In the genomic region with DNA sequence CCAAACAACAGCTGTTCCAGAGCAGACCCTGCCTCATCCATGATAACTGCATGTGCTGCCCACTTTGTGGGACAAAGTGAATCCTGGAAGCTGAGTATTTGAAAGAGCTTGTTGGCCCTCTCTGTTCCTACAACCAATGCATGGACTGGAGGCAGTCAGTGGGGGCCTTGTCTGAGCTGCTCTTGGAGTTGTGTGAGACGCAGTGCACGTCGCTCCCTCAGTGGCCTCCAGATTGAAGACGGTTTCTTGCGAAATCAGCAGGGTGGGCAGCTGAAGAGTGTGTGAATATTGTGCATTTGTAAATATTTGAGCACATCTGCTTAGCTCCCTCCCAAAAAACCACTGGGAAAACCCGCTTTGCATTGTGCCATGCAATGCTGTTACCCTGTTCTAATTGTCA, we compare ENCODE assay signal across 22 cellular contexts.
"Had no signal": no experiment of that assay in that cellular context is flagged by ENCODE, and none has a peak within 500 bp of the region (broad histone marks: within the 10 kb centered on the region; RNA-seq: fewer than 3 reads in every experiment).

No MANE protein-coding gene starts in this region.

- DNase-seq: activated CD4-positive, alpha-beta T cell treated with anti-CD3 and anti-CD28 coated beads, Interleukin-2, amount 10 ng/mL, durations not matched to agents 24 days and 14 days; activated CD4-positive, alpha-beta T cell treated with anti-CD3 and anti-CD28 coated beads, Interleukin-2, amount 50 U/mL, for 48 hours; activated CD4-positive, CD25-positive, alpha-beta regulatory T cell treated with anti-CD3 and anti-CD28 coated beads, Interleukin-2, amount 50 U/mL, for 72 hours; activated CD8-positive, alpha-beta memory T cell treated with anti-CD3 and anti-CD28 coated beads, Interleukin-2, amount 10 ng/mL, durations not matched to agents 7 days and 5 days; activated effector memory CD4-positive, alpha-beta T cell treated with Interleukin-2 at 50 U/mL for 16 hours; activated naive CD4-positive, alpha-beta T cell; activated T-cell treated with anti-CD3 and anti-CD28 coated beads, Interleukin-2, amount 50 U/mL, for 24 hours; amniotic stem cell; body of pancreas; KG1; NCI-H1092; NCI-H1417; NCI-H1694; NCI-H2029 treated with DMSO at 0.1 percent for 48 hours; NCI-H510A treated with DMSO at 0.1 percent for 48 hours; NCI-H69; PC-3; SHP77 had no signal

- H3K27me3 ChIP-seq: ascending aorta, body of pancreas, SJSA1 had no signal

- H3K4me1 ChIP-seq: ascending aorta, body of pancreas, SJSA1 had no signal

- H3K4me3 ChIP-seq: ascending aorta, body of pancreas, SJSA1 had no signal

- H3K27ac ChIP-seq: ascending aorta, body of pancreas, SJSA1 had no signal

- H3K9me3 ChIP-seq: ascending aorta, body of pancreas, SJSA1 had no signal

- H3K36me3 ChIP-seq: ascending aorta, SJSA1 had no signal

- ATAC-seq: activated CD8-positive, alpha-beta memory T cell treated with anti-CD3 and anti-CD28 coated beads, Interleukin-2, amount 10 ng/mL, durations not matched to agents 7 days and 5 days; body of pancreas; PC-3; SK-N-SH treated with all-trans-retinoic acid at 6 μM for 48 hours; WTC11 had no signal
